8 cellular contexts compared by ENCODE assay signal in the genomic region with DNA sequence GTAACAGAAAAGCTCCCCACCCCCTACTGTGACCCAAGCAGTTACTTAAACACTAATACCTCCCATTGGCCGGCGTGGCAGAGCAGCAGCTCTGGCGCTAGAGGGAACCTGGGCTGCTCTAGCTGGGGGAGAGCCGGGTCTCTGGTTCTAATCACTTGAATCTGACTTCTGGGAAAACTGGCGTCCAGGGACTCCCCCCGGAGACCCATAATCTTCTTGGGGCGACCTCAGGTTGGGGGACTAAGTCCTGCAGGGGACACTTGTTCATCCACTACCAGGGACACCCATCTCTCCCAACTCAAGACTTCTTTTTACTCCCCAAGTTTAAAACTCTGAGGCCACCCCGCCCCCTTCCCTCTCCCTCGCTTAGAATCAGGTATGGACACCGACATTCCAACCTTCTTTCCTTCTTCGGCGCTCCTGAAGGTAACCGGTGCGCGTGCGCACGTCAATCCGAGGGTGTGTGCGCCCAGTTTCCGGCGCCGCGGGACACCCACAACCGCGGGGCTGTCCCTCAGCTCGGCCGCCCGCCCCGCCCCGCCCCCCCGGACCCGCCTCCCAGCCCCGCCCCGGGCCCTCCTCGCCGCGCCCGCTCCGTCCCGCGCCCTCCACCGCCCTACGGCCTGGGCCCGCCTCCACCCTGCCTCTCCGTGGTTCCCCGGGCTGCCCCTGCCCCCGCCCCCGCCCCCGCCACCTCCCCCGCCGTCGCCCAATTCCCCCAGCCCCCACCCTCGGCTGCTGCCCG. TPM values are rescaled to one million over a fixed set of nuclear protein-coding genes. Genes with fewer than 3 reads are reported as not detected.
DNase-seq lines count a peak whose midpoint lies in the region; ATAC-seq and TF ChIP-seq lines count a peak whose summit lies in the region.

A gene with protein sequence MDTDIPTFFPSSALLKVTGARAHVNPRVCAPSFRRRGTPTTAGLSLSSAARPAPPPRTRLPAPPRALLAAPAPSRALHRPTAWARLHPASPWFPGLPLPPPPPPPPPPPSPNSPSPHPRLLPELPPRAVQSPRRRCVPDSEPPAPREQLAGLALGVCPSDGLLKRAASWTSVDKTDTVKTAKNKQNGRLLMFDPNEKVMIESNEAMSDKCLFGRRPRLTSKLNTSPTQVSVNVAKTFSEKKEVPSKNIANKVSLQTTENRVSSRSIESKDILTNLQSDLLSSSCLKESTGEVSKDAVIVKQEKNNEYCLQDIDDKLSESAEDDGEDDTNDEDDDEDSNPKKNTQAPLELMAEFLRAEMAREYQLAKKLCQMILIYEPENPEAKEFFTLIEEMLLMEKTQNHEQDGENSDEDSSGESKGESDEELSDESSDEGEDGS (plus strand): TSS at position 75 of the 745 bp plus-strand sequence. CDS start 304 bp downstream, at position 379.

- H3K36me3 Mint-ChIP-seq in type B pancreatic cell, result no peaks in the 10 kb centered on the region

- no peaks in the 10 kb centered on the region for H3K27me3 ChIP-seq in SU-DHL-6 (ENCODE audit: low read length)
- peaks cover 0 to 53% (median 3%) of the 10 kb centered on the region in 7 donors for H3K27me3 ChIP-seq in heart right ventricle

- DNase-seq in EL (peak; percentile 66), HCEC 1CT (peak; percentile 66), NAMALWA (ENCODE audit: low spot score) (peak; percentile 84), heart right ventricle (peak; percentile 62 to 84), posterior cingulate gyrus (peak; percentile 56 to 96 (median 70)), type B pancreatic cell (ENCODE audit: extremely low spot score, unreplicated experiment) (peak; percentile 77)
- peak; percentile 24 for DNase-seq in activated naive CD8-positive, alpha-beta T cell treated with anti-CD3 and anti-CD28 coated beads, Interleukin-2, amount 50 U/mL, for 16 hours (ENCODE audit: low read depth, low spot score)

- H3K4me3 Mint-ChIP-seq in type B pancreatic cell, result peak within 1 kb of the TSS; percentile 91

- H3K36me3 ChIP-seq in SU-DHL-6 (ENCODE audit: low read length), result no peaks in the 10 kb centered on the region
- no peaks in the 10 kb centered on the region for H3K36me3 ChIP-seq in heart right ventricle

- H3K4me1 ChIP-seq in heart right ventricle, result peaks cover 0 to 19% (median 10%) of the 10 kb centered on the region in 9 donors

- H3K27ac Mint-ChIP-seq in type B pancreatic cell, result peak within 1 kb of the TSS; percentile 83

- peak within 1 kb of the TSS; percentile 99 for H3K4me2 ChIP-seq in SU-DHL-6 (ENCODE audit: low read depth, low read length, poor library complexity, severe bottlenecking)

- H3F3A ChIP-seq in SU-DHL-6 (ENCODE audit: insufficient read depth), result peaks cover 8% of the 10 kb centered on the region

- ATAC-seq in heart right ventricle, result peak; percentile 96 to 98 (median 96)

- no peaks in the 10 kb centered on the region for H3K79me2 ChIP-seq in SU-DHL-6 (ENCODE audit: insufficient read depth, low read length)

- H3K9me3 Mint-ChIP-seq in type B pancreatic cell, result no peaks in the 10 kb centered on the region

- H3K4me3 ChIP-seq in SU-DHL-6 (ENCODE audit: insufficient read depth, low read length, poor library complexity, severe bottlenecking), result peak within 1 kb of the TSS; percentile 97
- peak within 1 kb of the TSS; percentile 48 to 80 (median 65) for H3K4me3 ChIP-seq in heart right ventricle

- H3K9me3 ChIP-seq in SU-DHL-6 (ENCODE audit: insufficient read depth, low read length), result no peaks in the 10 kb centered on the region
- H3K9me3 ChIP-seq in heart right ventricle, result no peaks in the 10 kb centered on the region

- peaks cover 33% of the 10 kb centered on the region for H3K27me3 Mint-ChIP-seq in type B pancreatic cell

- H4K20me1 ChIP-seq in SU-DHL-6 (ENCODE audit: low read depth, low read length), result no peaks in the 10 kb centered on the region

- H3K27ac ChIP-seq in SU-DHL-6 (ENCODE audit: low read depth, low read length) (no peak within 1 kb of the TSS), heart right ventricle (peak within 1 kb of the TSS in 9 of 10 donors; percentile 31 to 74 (median 62))

- peak within 1 kb of the TSS; percentile 97 for H2AFZ ChIP-seq in SU-DHL-6 (ENCODE audit: low read depth, low read length, severe bottlenecking)

- no peaks in the 10 kb centered on the region for H3K4me1 Mint-ChIP-seq in type B pancreatic cell (ENCODE audit: unreplicated experiment)

- H3K9me2 ChIP-seq in SU-DHL-6 (replicated peaks; ENCODE audit: insufficient read depth, low read length), result no peaks in the 10 kb centered on the region

- intact Hi-C loops in heart right ventricle (cut with DNase I), result no loop called here
- intact Hi-C loops in posterior cingulate gyrus (cut with DNase I), result no loop called here

- peak within 1 kb of the TSS; percentile 89 for H3K9ac ChIP-seq in SU-DHL-6 (ENCODE audit: low read length)

- 1 to 2% methylated on average over 36 to 54 of the region's 54 CpGs for WGBS in heart right ventricle, 2 donors

- TF ChIP-seq CTCF in SU-DHL-6 (IDR thresholded peaks at IDR 0.05; ENCODE audit: insufficient read depth, low read length, poor library complexity, severe bottlenecking) (no peak), heart right ventricle (IDR thresholded peaks at IDR 0.05) (peak in 4 of 9 donors; percentile 12 to 36 (median 30)), type B pancreatic cell (conservative IDR thresholded peaks at IDR 0.05) (peak; percentile 29)

RNA-seq across cellular contexts. Expression of the gene that starts here (rescaled TPM):
- total RNA-seq in heart right ventricle (1 to 10 TPM in 7 of 10 donors, under 1 TPM in 3; 0.46 to 2.3 (median 1.5) TPM), type B pancreatic cell (ENCODE audit: low replicate concordance) (not detected in 2 replicates)
- under 1 TPM; 0.45 to 0.66 TPM for polyA plus RNA-seq in heart right ventricle

Comparison
In these comparisons a context has a peak if more than half of its experiments do, and no peak if none do; other contexts are left out.
1. Peak in DNase-seq in type B pancreatic cell; RNA of the gene not detected or under 1 TPM.
2. DNase-seq: peak in every context shown above with its lines; median percentile 84 in NAMALWA; 77 in type B pancreatic cell; 73 in heart right ventricle; 70 in posterior cingulate gyrus; 66 in EL; 66 in HCEC 1CT; 24 in activated naive CD8-positive, alpha-beta T cell treated with anti-CD3 and anti-CD28 coated beads, Interleukin-2, amount 50 U/mL, for 16 hours.